ENCODE assay signal across 10 cellular contexts in genomic region chr10:110794808-110795207, GRCh38.
A peak's percentile ranks its signal among the peaks of the same experiment; 100 is the strongest.
DNase-seq lines count a peak whose midpoint lies in the region; ATAC-seq and TF ChIP-seq lines count a peak whose summit lies in the region.
"Had no signal": no experiment of that assay in that cellular context is flagged by ENCODE, and none has a peak within 500 bp of the region (broad histone marks: within the 10 kb centered on the region; RNA-seq: fewer than 3 reads in every experiment).

No MANE protein-coding gene starts in this region.

- no peak overlapping the region for H3K4me2 ChIP-seq in mesenchymal stem cell (ENCODE audit: low read length, poor library complexity, severe bottlenecking)

- WGBS in mesenchymal stem cell: 44% methylated on average over 4 of the region's 4 CpGs
- WGBS in thyroid gland, 2 donors: 30 to 51% methylated on average over 2 to 4 of the region's 4 CpGs

- H3K4me1 ChIP-seq in mesenchymal stem cell (ENCODE audit: control insufficient read depth, insufficient read depth, low read depth, low read length): peaks cover 4% of the 10 kb centered on the region
- H3K4me1 ChIP-seq in thyroid gland: peaks cover 20 to 40% of the 10 kb centered on the region in 2 donors
- H3K4me1 ChIP-seq: adrenal gland had no signal

- peak overlapping the region; percentile 23 to 84 for H3K18ac ChIP-seq in mesenchymal stem cell (ENCODE audit: low read depth in 1 of 2, low read length in 2 of 2)

- intact Hi-C loops in thyroid gland (cut with DNase I): no loop called here

- no peaks in the 10 kb centered on the region for H3K9me3 ChIP-seq in mesenchymal stem cell (ENCODE audit: control insufficient read depth, low read length)
- H3K9me3 ChIP-seq in thyroid gland: no peaks in the 10 kb centered on the region
- H3K9me3 ChIP-seq: adrenal gland had no signal

- H2BK120ac ChIP-seq in mesenchymal stem cell (ENCODE audit: low read depth, low read length): no peak overlapping the region

- peak overlapping the region; percentile 52 for H4K8ac ChIP-seq in mesenchymal stem cell (ENCODE audit: low read length)

- no peak for TF ChIP-seq CTCF in thyroid gland (IDR thresholded peaks at IDR 0.05)

- H3K9ac ChIP-seq in mesenchymal stem cell (ENCODE audit: low read length): no peak overlapping the region

- H3K36me3 ChIP-seq in mesenchymal stem cell (ENCODE audit: control insufficient read depth in 1 of 2, insufficient read depth in 2 of 2, low read depth in 1 of 2, low read length in 2 of 2) (no peaks in the 10 kb centered on the region), thyroid gland (no peaks in the 10 kb centered on the region)
- H3K36me3 ChIP-seq: adrenal gland had no signal

- H2BK12ac ChIP-seq in mesenchymal stem cell (ENCODE audit: low read length in 2 of 2): peak overlapping the region in 1 of 2 experiments; percentile 91

- H3K27ac ChIP-seq in caudate nucleus (ENCODE audit: low read depth, low read length) (peak overlapping the region; percentile 83), mesenchymal stem cell (ENCODE audit: low read length, poor library complexity, severe bottlenecking) (no peak overlapping the region), thyroid gland (peak overlapping the region; percentile 84 to 88 (median 86))

- H2AFZ ChIP-seq in mesenchymal stem cell (ENCODE audit: low read depth, low read length): peak overlapping the region; percentile 36

- no peak overlapping the region for H2BK15ac ChIP-seq in mesenchymal stem cell (ENCODE audit: low read depth, poor library complexity, severe bottlenecking)

- no peak for ATAC-seq in GM18502 (IDR thresholded peaks at IDR 0.05; ENCODE audit: poor library complexity, unreplicated experiment)

- H2AK5ac ChIP-seq in mesenchymal stem cell (ENCODE audit: low read length, severe bottlenecking): no peak overlapping the region

- H3K79me1 ChIP-seq in mesenchymal stem cell (replicated peaks; ENCODE audit: low read length, poor library complexity, severe bottlenecking): no peaks in the 10 kb centered on the region

- H3K27me3 ChIP-seq in mesenchymal stem cell (ENCODE audit: control insufficient read depth in 1 of 2, insufficient read depth in 1 of 2, low read length in 2 of 2): peaks cover 0 to 12% of the 10 kb centered on the region in 2 experiments
- no peaks in the 10 kb centered on the region for H3K27me3 ChIP-seq in thyroid gland
- H3K27me3 ChIP-seq: adrenal gland had no signal

- peak overlapping the region in 1 of 2 experiments; percentile 66 for H3K14ac ChIP-seq in mesenchymal stem cell (ENCODE audit: low read length in 2 of 2)

- no peak overlapping the region for H2BK5ac ChIP-seq in mesenchymal stem cell (ENCODE audit: low read depth, low read length, poor library complexity, severe bottlenecking)

- H3K4ac ChIP-seq in mesenchymal stem cell (ENCODE audit: low read depth in 1 of 2, low read length in 2 of 2): no peak overlapping the region

- H3K23ac ChIP-seq in mesenchymal stem cell (ENCODE audit: low read length in 2 of 2): no peak overlapping the region

- TF ChIP-seq POLR2A in thyroid gland (IDR thresholded peaks at IDR 0.05): peak in 1 of 2 donors; percentile 83

- H4K91ac ChIP-seq in mesenchymal stem cell (ENCODE audit: low read length): peak overlapping the region; percentile 1

- peak; percentile 8 for DNase-seq in DMS 273 (lab: John Stamatoyannopoulos, UW; ENCODE audit: unreplicated experiment)
- DNase-seq in DMS 273 treated with DMSO at 0.1 percent for 48 hours (lab: John Stamatoyannopoulos, UW): no peak
- DNase-seq in caudate nucleus (lab: John Stamatoyannopoulos, UW): peak in 58 of 61 donors; percentile 5 to 86 (median 54)
- no peak for DNase-seq in mesenchymal stem cell
- DNase-seq in thyroid gland: peak; percentile 96 to 99
- DNase-seq in stimulated activated naive CD4-positive, alpha-beta T cell treated with Interleukin-2 at 50 U/mL for 16 hours (lab: John Stamatoyannopoulos, UW): no peak
- DNase-seq in kidney tubule cell (ENCODE audit: low spot score): no peak

- H3K4me3 ChIP-seq in mesenchymal stem cell (ENCODE audit: insufficient read depth in 1 of 2, low read depth in 1 of 2, low read length in 2 of 2) (no peak overlapping the region), thyroid gland (replicated peaks in 1 of 3) (no peak overlapping the region)
- H3K4me3 ChIP-seq: adrenal gland, lung had no signal

Comparison
In these comparisons a context has a peak if more than half of its experiments do, and no peak if none do; other contexts are left out.
1. DNase-seq: peak in DMS 273 (single experiment), caudate nucleus (58 of 61) and thyroid gland (2 of 2); none in DMS 273 treated with DMSO at 0.1 percent for 48 hours (single experiment), mesenchymal stem cell (single experiment), stimulated activated naive CD4-positive, alpha-beta T cell treated with Interleukin-2 at 50 U/mL for 16 hours (single experiment) and kidney tubule cell (single experiment).